In the genomic region with DNA sequence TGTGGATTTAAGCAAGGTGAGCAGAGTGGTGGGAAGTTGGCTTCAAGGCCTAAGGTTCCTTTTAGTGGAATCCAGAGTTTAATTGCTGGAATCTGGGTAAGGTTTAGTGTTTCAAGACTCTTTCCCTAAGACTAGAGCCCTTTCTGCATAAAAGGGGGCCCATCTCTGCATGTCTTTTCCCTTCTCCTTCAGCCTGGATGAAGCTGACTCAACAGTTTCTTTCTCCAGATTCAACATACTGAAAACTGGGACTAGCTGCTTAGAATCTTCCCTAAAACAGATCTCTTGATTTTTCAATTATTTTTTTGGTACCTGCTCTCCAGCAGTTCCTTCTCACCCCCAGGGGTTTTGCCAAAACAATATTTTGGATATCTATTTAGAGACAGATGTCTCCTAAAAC, we compare ENCODE assay signal across 2 cellular contexts.
A peak's percentile ranks its signal among the peaks of the same experiment; 100 is the strongest.
TF ChIP-seq lines count a peak whose summit lies in the region.

No MANE protein-coding gene starts in this region.

TF ChIP-seq in A549, 52 proteins besides CTCF, POLR2A, EP300 and RAD21:
- TF ChIP-seq MAFK (IDR thresholded peaks at IDR 0.05; ENCODE audit: partially characterized antibody) = peak; percentile 45
- TF ChIP-seq MAZ (IDR thresholded peaks at IDR 0.05; ENCODE audit: borderline replicate concordance, low read depth, low read length) = no peak
TF ChIP-seq in A549: peak in this region for 1.

TF ChIP-seq in K562, 482 proteins besides CTCF, POLR2A, EP300 and RAD21:
- no peak for TF ChIP-seq FOXK2 (conservative IDR thresholded peaks at IDR 0.05 in 1 of 2, IDR thresholded peaks at IDR 0.05 in 1 of 2; ENCODE audit: low read depth in 2 of 2)
- no peak for TF ChIP-seq HLTF (IDR thresholded peaks at IDR 0.05)
- 0 out of 2 replicates have a peak, but pooled peaks have one; percentile 11 for TF ChIP-seq MAFF (IDR thresholded peaks at IDR 0.05; ENCODE audit: low read length)
- TF ChIP-seq, protein P1, sequence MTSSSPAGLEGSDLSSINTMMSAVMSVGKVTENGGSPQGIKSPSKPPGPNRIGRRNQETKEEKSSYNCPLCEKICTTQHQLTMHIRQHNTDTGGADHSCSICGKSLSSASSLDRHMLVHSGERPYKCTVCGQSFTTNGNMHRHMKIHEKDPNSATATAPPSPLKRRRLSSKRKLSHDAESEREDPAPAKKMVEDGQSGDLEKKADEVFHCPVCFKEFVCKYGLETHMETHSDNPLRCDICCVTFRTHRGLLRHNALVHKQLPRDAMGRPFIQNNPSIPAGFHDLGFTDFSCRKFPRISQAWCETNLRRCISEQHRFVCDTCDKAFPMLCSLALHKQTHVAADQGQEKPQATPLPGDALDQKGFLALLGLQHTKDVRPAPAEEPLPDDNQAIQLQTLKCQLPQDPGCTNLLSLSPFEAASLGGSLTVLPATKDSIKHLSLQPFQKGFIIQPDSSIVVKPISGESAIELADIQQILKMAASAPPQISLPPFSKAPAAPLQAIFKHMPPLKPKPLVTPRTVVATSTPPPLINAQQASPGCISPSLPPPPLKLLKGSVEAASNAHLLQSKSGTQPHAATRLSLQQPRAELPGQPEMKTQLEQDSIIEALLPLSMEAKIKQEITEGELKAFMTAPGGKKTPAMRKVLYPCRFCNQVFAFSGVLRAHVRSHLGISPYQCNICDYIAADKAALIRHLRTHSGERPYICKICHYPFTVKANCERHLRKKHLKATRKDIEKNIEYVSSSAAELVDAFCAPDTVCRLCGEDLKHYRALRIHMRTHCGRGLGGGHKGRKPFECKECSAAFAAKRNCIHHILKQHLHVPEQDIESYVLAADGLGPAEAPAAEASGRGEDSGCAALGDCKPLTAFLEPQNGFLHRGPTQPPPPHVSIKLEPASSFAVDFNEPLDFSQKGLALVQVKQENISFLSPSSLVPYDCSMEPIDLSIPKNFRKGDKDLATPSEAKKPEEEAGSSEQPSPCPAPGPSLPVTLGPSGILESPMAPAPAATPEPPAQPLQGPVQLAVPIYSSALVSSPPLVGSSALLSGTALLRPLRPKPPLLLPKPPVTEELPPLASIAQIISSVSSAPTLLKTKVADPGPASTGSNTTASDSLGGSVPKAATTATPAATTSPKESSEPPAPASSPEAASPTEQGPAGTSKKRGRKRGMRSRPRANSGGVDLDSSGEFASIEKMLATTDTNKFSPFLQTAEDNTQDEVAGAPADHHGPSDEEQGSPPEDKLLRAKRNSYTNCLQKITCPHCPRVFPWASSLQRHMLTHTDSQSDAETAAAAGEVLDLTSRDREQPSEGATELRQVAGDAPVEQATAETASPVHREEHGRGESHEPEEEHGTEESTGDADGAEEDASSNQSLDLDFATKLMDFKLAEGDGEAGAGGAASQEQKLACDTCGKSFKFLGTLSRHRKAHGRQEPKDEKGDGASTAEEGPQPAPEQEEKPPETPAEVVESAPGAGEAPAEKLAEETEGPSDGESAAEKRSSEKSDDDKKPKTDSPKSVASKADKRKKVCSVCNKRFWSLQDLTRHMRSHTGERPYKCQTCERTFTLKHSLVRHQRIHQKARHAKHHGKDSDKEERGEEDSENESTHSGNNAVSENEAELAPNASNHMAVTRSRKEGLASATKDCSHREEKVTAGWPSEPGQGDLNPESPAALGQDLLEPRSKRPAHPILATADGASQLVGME (CRISPR knock-in tag; IDR thresholded peaks at IDR 0.05) = no peak
- TF ChIP-seq NRF1 (conservative IDR thresholded peaks at IDR 0.05 in 1 of 2, IDR thresholded peaks at IDR 0.05 in 1 of 2) = no peak
- TF ChIP-seq C11orf30 (IDR thresholded peaks at IDR 0.05; ENCODE audit: low read depth) = peak; percentile 45; the same call in 1 of the 2 replicates
- TF ChIP-seq MAFG (tag; conservative IDR thresholded peaks at IDR 0.05) = peak; percentile 14; the same call in 1 of the 2 replicates
- no peak for TF ChIP-seq HDGF (IDR thresholded peaks at IDR 0.05)
- TF ChIP-seq ZNF316 (IDR thresholded peaks at IDR 0.05) = peak; percentile 57; the same call in 1 of the 2 replicates
- no peak for TF ChIP-seq TAF7 (tag; IDR thresholded peaks at IDR 0.05)
- TF ChIP-seq, protein P2, sequence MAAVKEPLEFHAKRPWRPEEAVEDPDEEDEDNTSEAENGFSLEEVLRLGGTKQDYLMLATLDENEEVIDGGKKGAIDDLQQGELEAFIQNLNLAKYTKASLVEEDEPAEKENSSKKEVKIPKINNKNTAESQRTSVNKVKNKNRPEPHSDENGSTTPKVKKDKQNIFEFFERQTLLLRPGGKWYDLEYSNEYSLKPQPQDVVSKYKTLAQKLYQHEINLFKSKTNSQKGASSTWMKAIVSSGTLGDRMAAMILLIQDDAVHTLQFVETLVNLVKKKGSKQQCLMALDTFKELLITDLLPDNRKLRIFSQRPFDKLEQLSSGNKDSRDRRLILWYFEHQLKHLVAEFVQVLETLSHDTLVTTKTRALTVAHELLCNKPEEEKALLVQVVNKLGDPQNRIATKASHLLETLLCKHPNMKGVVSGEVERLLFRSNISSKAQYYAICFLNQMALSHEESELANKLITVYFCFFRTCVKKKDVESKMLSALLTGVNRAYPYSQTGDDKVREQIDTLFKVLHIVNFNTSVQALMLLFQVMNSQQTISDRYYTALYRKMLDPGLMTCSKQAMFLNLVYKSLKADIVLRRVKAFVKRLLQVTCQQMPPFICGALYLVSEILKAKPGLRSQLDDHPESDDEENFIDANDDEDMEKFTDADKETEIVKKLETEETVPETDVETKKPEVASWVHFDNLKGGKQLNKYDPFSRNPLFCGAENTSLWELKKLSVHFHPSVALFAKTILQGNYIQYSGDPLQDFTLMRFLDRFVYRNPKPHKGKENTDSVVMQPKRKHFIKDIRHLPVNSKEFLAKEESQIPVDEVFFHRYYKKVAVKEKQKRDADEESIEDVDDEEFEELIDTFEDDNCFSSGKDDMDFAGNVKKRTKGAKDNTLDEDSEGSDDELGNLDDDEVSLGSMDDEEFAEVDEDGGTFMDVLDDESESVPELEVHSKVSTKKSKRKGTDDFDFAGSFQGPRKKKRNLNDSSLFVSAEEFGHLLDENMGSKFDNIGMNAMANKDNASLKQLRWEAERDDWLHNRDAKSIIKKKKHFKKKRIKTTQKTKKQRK (IDR thresholded peaks at IDR 0.05; ENCODE audit: borderline replicate concordance, low read depth, low read length) = no peak
